ENCODE assay signal across 8 cellular contexts in the genomic region with DNA sequence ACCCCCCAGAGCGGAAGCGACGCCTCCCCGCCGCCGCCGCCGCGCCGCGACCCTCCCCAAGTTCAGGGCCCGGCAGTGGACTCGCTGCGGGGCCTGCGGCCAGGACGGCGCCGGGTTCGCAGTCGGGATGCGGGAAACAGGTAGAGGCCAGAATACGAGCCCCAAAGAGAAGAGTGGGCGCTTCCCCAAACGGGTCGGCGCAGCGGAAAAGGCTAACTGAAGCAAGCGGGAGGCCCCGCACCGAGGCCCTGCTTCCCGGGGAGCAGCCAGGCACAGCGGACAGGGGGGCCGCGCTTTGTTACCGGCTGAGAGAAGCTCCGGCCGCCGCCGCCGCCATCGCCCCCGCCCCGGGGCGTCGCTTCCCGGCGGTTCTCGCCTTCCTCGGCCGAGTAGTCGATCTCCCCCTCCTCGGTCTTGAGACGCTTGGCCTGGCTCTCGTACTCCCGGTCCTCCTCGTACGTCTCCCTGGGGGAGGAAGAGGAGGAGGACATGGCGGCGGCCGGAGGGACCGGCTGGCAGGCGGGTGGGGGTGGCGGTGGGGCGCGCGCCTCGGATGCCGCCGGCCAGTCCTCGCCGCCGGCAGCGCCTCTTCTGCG. TPM values are rescaled to one million over a fixed set of nuclear protein-coding genes. Genes with fewer than 3 reads are reported as not detected.
DNase-seq lines count a peak whose midpoint lies in the region; ATAC-seq and TF ChIP-seq lines count a peak whose summit lies in the region.

No MANE protein-coding gene starts in this region.

- 0 to 1% methylated on average over 74 of the region's 74 CpGs for WGBS in sigmoid colon, 2 donors

- peaks cover 0 to 51% (median 41%) of the 10 kb centered on the region in 4 donors for H3K4me1 ChIP-seq in sigmoid colon

- no peaks in the 10 kb centered on the region for H3K27me3 ChIP-seq in sigmoid colon

- peak; percentile 6 for ATAC-seq in GM18520 (IDR thresholded peaks at IDR 0.05; ENCODE audit: unreplicated experiment)
- ATAC-seq in HG02885 (IDR thresholded peaks at IDR 0.05; ENCODE audit: poor library complexity, unreplicated experiment): peak; percentile 10

- no peak for TF ChIP-seq CTCF in sigmoid colon (IDR thresholded peaks at IDR 0.05)

- DNase-seq in SK-N-DZ (ENCODE audit: low spot score) (peak; percentile 43), anterior cingulate cortex (lab: John Stamatoyannopoulos, UW) (peak in 35 of 58 donors; percentile 36 to 80 (median 62)), hypothalamus (lab: John Stamatoyannopoulos, UW) (peak in 36 of 51 donors; percentile 21 to 84 (median 60)), sigmoid colon (peak; percentile 76), dedifferentiated amniotic fluid mesenchymal stem cell (ENCODE audit: extremely low spot score) (no peak), SKM-1 treated with dmso at 0.1 percent for 144 hours (lab: John Stamatoyannopoulos, UW; ENCODE audit: unreplicated experiment) (no peak)

- H3K4me3 ChIP-seq in sigmoid colon: peak overlapping the region; percentile 66 to 97 (median 74)

- intact Hi-C loops in sigmoid colon (cut with DNase I): loop anchor here (2.0 to 5.0 kb wide), 7 partner anchors 65 to 285 kb away; partner anchors contain the start of genes ATL2, GALM and SRSF7

- TF ChIP-seq POLR2A in sigmoid colon (IDR thresholded peaks at IDR 0.05): no peak

- TF ChIP-seq EP300 in sigmoid colon (IDR thresholded peaks at IDR 0.05): no peak

- no peaks in the 10 kb centered on the region for H3K36me3 ChIP-seq in sigmoid colon

- no peaks in the 10 kb centered on the region for H3K9me3 ChIP-seq in sigmoid colon

- peak overlapping the region; percentile 86 to 99 (median 95) for H3K27ac ChIP-seq in sigmoid colon

RNA-seq across cellular contexts. Expression of gene HNRNPLL, which starts 0.5 kb away (rescaled TPM):
- polyA plus RNA-seq in SK-N-DZ (2014; cell fraction: cytosol; rRNA removed): 31.4 and 34.4 TPM in 2 replicates
- 24.5 and 30.3 TPM in 2 replicates for polyA plus RNA-seq in SK-N-DZ (2014; cell fraction: nucleus; rRNA removed)
- 10 to 100 TPM; 63.7 to 82.0 (median 72.5) TPM for total RNA-seq in sigmoid colon
- polyA plus RNA-seq in sigmoid colon: 10 to 100 TPM; 16.1 to 19.9 (median 16.2) TPM

Comparison
In these comparisons a context has a peak if more than half of its experiments do, and no peak if none do; other contexts are left out.
1. DNase-seq: peak in SK-N-DZ (single experiment), anterior cingulate cortex (35 of 58), hypothalamus (36 of 51) and sigmoid colon (single experiment); none in dedifferentiated amniotic fluid mesenchymal stem cell (single experiment) and SKM-1 treated with dmso at 0.1 percent for 144 hours (single experiment).